1 cellular context compared by ENCODE assay signal in genomic region chr1:155184835-155185782, GRCh38.
TF ChIP-seq lines count a peak whose summit lies in the region.

No MANE protein-coding gene starts in this region.

TF ChIP-seq in GM12878, 131 proteins besides CTCF, POLR2A, EP300 and RAD21 (continues in another document):
- peak; percentile 59 to 82; a peak in 3 of 4 replicates for TF ChIP-seq BHLHE40 (IDR thresholded peaks at IDR 0.05; ENCODE audit: borderline replicate concordance in 1 of 2, low read depth in 2 of 2, low read length in 1 of 2)
- TF ChIP-seq PBX3 (IDR thresholded peaks at IDR 0.05; ENCODE audit: insufficient replicate concordance, low read depth, low read length), result no peak
- TF ChIP-seq ASH2L (IDR thresholded peaks at IDR 0.05; ENCODE audit: borderline replicate concordance, low read depth), result no peak
- peak; percentile 49; the same call in 1 of the 2 replicates for TF ChIP-seq CHD2 (IDR thresholded peaks at IDR 0.05; ENCODE audit: borderline replicate concordance, low read depth, low read length)
- TF ChIP-seq BCL3 (IDR thresholded peaks at IDR 0.05; ENCODE audit: borderline replicate concordance, insufficient read depth, low read depth, low read length, poor library complexity, severe bottlenecking), result peak; percentile 67
- TF ChIP-seq, protein P1, sequence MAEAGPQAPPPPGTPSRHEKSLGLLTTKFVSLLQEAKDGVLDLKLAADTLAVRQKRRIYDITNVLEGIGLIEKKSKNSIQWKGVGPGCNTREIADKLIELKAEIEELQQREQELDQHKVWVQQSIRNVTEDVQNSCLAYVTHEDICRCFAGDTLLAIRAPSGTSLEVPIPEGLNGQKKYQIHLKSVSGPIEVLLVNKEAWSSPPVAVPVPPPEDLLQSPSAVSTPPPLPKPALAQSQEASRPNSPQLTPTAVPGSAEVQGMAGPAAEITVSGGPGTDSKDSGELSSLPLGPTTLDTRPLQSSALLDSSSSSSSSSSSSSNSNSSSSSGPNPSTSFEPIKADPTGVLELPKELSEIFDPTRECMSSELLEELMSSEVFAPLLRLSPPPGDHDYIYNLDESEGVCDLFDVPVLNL (IDR thresholded peaks at IDR 0.05; ENCODE audit: low read depth, low read length), result no peak
- TF ChIP-seq NRF1 (conservative IDR thresholded peaks at IDR 0.05; ENCODE audit: low read depth, low read length), result no peak
- no peak for TF ChIP-seq SREBF2 (IDR thresholded peaks at IDR 0.05; ENCODE audit: low read length)
- no peak for TF ChIP-seq HDAC2 (IDR thresholded peaks at IDR 0.05)
- no peak for TF ChIP-seq CHD4 (IDR thresholded peaks at IDR 0.05)
- TF ChIP-seq ETV6 (conservative IDR thresholded peaks at IDR 0.05 in 1 of 2, IDR thresholded peaks at IDR 0.05 in 1 of 2; ENCODE audit: borderline replicate concordance in 1 of 2, low read depth in 1 of 2), result no peak
- TF ChIP-seq NR2C2 (IDR thresholded peaks at IDR 0.05; ENCODE audit: borderline replicate concordance, control insufficient read depth, insufficient read length, low read depth), result no peak
- TF ChIP-seq BACH1 (IDR thresholded peaks at IDR 0.05; ENCODE audit: borderline replicate concordance), result peak; percentile 24; the same call in 1 of the 2 replicates
- TF ChIP-seq RFX5 (IDR thresholded peaks at IDR 0.05; ENCODE audit: low read depth, low read length), result no peak
- TF ChIP-seq SMC3 (IDR thresholded peaks at IDR 0.05; ENCODE audit: borderline replicate concordance, low read length), result no peak
- no peak for TF ChIP-seq JUND (IDR thresholded peaks at IDR 0.05; ENCODE audit: low read depth, low read length)
- TF ChIP-seq DPF2 (IDR thresholded peaks at IDR 0.05), result peak; percentile 94
- peak; percentile 81 for TF ChIP-seq SPI1 (IDR thresholded peaks at IDR 0.05; ENCODE audit: borderline replicate concordance, insufficient read depth, low read depth, low read length)
- peak; percentile 78 for TF ChIP-seq MTA2 (IDR thresholded peaks at IDR 0.05; ENCODE audit: low read depth)
- peak; percentile 60 for TF ChIP-seq MEF2B (IDR thresholded peaks at IDR 0.05; ENCODE audit: partially characterized antibody, poor library complexity, severe bottlenecking)
- TF ChIP-seq MYC (IDR thresholded peaks at IDR 0.05; ENCODE audit: insufficient read depth, insufficient read length, insufficient replicate concordance, low read length, severe bottlenecking), result no peak
- TF ChIP-seq TCF12 (IDR thresholded peaks at IDR 0.05; ENCODE audit: low read depth, low read length), result 0 out of 2 replicates have a peak, but pooled peaks have one; percentile 47
- no peak for TF ChIP-seq NFYA (IDR thresholded peaks at IDR 0.05; ENCODE audit: borderline replicate concordance, low read depth, low read length)
- no peak for TF ChIP-seq FOXK2 (IDR thresholded peaks at IDR 0.05)
- TF ChIP-seq KAT2A (conservative IDR thresholded peaks at IDR 0.05; ENCODE audit: control insufficient read depth, low read depth, low read length), result no peak
- TF ChIP-seq GABPA (IDR thresholded peaks at IDR 0.05; ENCODE audit: low read depth), result no peak
- TF ChIP-seq NBN (IDR thresholded peaks at IDR 0.05), result peak; percentile 80
- no peak for TF ChIP-seq TCF7 (IDR thresholded peaks at IDR 0.05; ENCODE audit: borderline replicate concordance)
- TF ChIP-seq ATF7 (IDR thresholded peaks at IDR 0.05; ENCODE audit: low read depth), result no peak
- TF ChIP-seq LARP7 (IDR thresholded peaks at IDR 0.05), result peak; percentile 36; the same call in 1 of the 2 replicates
- peak; percentile 97 for TF ChIP-seq GATAD2B (conservative IDR thresholded peaks at IDR 0.05; ENCODE audit: low read depth)
- TF ChIP-seq YBX1 (IDR thresholded peaks at IDR 0.05), result no peak
- TF ChIP-seq POU2F2 (IDR thresholded peaks at IDR 0.05; ENCODE audit: borderline replicate concordance, low read depth, low read length), result peak; percentile 57; the same call in 1 of the 3 replicates
- TF ChIP-seq, protein P2, sequence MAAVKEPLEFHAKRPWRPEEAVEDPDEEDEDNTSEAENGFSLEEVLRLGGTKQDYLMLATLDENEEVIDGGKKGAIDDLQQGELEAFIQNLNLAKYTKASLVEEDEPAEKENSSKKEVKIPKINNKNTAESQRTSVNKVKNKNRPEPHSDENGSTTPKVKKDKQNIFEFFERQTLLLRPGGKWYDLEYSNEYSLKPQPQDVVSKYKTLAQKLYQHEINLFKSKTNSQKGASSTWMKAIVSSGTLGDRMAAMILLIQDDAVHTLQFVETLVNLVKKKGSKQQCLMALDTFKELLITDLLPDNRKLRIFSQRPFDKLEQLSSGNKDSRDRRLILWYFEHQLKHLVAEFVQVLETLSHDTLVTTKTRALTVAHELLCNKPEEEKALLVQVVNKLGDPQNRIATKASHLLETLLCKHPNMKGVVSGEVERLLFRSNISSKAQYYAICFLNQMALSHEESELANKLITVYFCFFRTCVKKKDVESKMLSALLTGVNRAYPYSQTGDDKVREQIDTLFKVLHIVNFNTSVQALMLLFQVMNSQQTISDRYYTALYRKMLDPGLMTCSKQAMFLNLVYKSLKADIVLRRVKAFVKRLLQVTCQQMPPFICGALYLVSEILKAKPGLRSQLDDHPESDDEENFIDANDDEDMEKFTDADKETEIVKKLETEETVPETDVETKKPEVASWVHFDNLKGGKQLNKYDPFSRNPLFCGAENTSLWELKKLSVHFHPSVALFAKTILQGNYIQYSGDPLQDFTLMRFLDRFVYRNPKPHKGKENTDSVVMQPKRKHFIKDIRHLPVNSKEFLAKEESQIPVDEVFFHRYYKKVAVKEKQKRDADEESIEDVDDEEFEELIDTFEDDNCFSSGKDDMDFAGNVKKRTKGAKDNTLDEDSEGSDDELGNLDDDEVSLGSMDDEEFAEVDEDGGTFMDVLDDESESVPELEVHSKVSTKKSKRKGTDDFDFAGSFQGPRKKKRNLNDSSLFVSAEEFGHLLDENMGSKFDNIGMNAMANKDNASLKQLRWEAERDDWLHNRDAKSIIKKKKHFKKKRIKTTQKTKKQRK (IDR thresholded peaks at IDR 0.05; ENCODE audit: low read depth, low read length), result no peak
- TF ChIP-seq BRCA1 (IDR thresholded peaks at IDR 0.05; ENCODE audit: low read depth, low read length), result no peak
- no peak for TF ChIP-seq USF2 (IDR thresholded peaks at IDR 0.05; ENCODE audit: borderline replicate concordance, low read depth, low read length)
- no peak for TF ChIP-seq POLR2AphosphoS2 (IDR thresholded peaks at IDR 0.05; ENCODE audit: low read depth, low read length)
- TF ChIP-seq E4F1 (IDR thresholded peaks at IDR 0.05; ENCODE audit: borderline replicate concordance, partially characterized antibody), result no peak
- TF ChIP-seq IRF4 (IDR thresholded peaks at IDR 0.05; ENCODE audit: low read depth, low read length), result peak; percentile 68; the same call in 1 of the 2 replicates
- peak; percentile 82 for TF ChIP-seq NR2F1 (conservative IDR thresholded peaks at IDR 0.05)
- TF ChIP-seq, protein P3, sequence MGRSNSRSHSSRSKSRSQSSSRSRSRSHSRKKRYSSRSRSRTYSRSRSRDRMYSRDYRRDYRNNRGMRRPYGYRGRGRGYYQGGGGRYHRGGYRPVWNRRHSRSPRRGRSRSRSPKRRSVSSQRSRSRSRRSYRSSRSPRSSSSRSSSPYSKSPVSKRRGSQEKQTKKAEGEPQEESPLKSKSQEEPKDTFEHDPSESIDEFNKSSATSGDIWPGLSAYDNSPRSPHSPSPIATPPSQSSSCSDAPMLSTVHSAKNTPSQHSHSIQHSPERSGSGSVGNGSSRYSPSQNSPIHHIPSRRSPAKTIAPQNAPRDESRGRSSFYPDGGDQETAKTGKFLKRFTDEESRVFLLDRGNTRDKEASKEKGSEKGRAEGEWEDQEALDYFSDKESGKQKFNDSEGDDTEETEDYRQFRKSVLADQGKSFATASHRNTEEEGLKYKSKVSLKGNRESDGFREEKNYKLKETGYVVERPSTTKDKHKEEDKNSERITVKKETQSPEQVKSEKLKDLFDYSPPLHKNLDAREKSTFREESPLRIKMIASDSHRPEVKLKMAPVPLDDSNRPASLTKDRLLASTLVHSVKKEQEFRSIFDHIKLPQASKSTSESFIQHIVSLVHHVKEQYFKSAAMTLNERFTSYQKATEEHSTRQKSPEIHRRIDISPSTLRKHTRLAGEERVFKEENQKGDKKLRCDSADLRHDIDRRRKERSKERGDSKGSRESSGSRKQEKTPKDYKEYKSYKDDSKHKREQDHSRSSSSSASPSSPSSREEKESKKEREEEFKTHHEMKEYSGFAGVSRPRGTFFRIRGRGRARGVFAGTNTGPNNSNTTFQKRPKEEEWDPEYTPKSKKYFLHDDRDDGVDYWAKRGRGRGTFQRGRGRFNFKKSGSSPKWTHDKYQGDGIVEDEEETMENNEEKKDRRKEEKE (IDR thresholded peaks at IDR 0.05), result no peak
- no peak for TF ChIP-seq ZNF384 (IDR thresholded peaks at IDR 0.05; ENCODE audit: borderline replicate concordance, low read depth, low read length)
- no peak for TF ChIP-seq ZBED1 (IDR thresholded peaks at IDR 0.05; ENCODE audit: borderline replicate concordance)
- TF ChIP-seq SMAD5 (IDR thresholded peaks at IDR 0.05; ENCODE audit: low read depth), result no peak
- peak; percentile 65; the same call in 1 of the 2 replicates for TF ChIP-seq EED (IDR thresholded peaks at IDR 0.05; ENCODE audit: low read depth)
- TF ChIP-seq PKNOX1 (IDR thresholded peaks at IDR 0.05), result no peak
- TF ChIP-seq TBL1XR1 (IDR thresholded peaks at IDR 0.05; ENCODE audit: low read depth, low read length), result no peak
- peak; percentile 95 for TF ChIP-seq HDGF (IDR thresholded peaks at IDR 0.05)
- 0 out of 3 replicates have a peak, but pooled peaks of 1 of the 2 experiments have one; percentile 16 for TF ChIP-seq EGR1 (IDR thresholded peaks at IDR 0.05; ENCODE audit: borderline replicate concordance in 1 of 2, low read depth in 2 of 2, low read length in 2 of 2)
- no peak for TF ChIP-seq PAX8 (IDR thresholded peaks at IDR 0.05)
